In the genomic region with DNA sequence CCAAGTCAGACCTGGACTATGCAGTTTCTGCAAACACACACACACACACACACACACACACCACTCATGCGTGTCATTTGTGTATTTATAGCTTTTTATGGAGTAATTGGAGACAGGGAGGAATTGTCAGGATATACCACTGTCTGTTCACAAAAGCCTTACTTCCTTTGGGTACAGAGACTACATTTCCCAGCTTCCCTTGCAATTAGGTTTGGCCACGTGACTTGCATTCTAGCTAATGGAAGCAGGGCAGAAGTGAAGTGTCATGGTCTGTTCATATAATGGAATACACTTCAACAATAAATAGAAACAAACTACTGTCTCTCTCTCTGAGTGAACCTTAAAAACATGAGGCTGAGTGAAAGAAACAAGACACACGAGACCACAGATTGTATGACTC, we compare ENCODE assay signal across 10 cellular contexts. TPM values are rescaled to one million over a fixed set of nuclear protein-coding genes. Genes with fewer than 3 reads are reported as not detected.
DNase-seq lines count a peak whose midpoint lies in the region; ATAC-seq and TF ChIP-seq lines count a peak whose summit lies in the region.
"Had no signal": no experiment of that assay in that cellular context is flagged by ENCODE, and none has a peak within 500 bp of the region (broad histone marks: within the 10 kb centered on the region; RNA-seq: fewer than 3 reads in every experiment).

No MANE protein-coding gene starts in this region.

- no peak overlapping the region for H3K4me3 Mint-ChIP-seq in CD4-positive, alpha-beta T cell

- H3K9me3 Mint-ChIP-seq in CD4-positive, alpha-beta T cell: no peaks in the 10 kb centered on the region

- no peak for ATAC-seq in CD4-positive, alpha-beta T cell (ENCODE audit: poor library complexity)
- ATAC-seq in GM21367 (IDR thresholded peaks at IDR 0.05; ENCODE audit: unreplicated experiment): no peak

- no peak for TF ChIP-seq CTCF in CD4-positive, alpha-beta T cell (IDR thresholded peaks at IDR 0.05)

- DNase-seq in NCI-H748 (lab: John Stamatoyannopoulos, UW; ENCODE audit: unreplicated experiment) (peak; percentile 32), NCI-H748 treated with DMSO at 0.1 percent for 48 hours (lab: John Stamatoyannopoulos, UW) (no peak), NCI-H2171 treated with DMSO at 0.1 percent for 48 hours (lab: John Stamatoyannopoulos, UW) (peak; percentile 56), fibroblast of gingiva (ENCODE audit: low read depth) (peak; percentile 28), stromal cell of bone marrow (ENCODE audit: low read depth) (peak; percentile 38), DMS114 treated with DMSO at 0.1 percent for 48 hours (lab: John Stamatoyannopoulos, UW; ENCODE audit: unreplicated experiment) (no peak)
- DNase-seq in CD4-positive, alpha-beta T cell: no peak
- DNase-seq: activated gamma-delta T cell had no signal

- POLR2A ChIA-PET in CD4-positive, alpha-beta T cell (lab: Charles Lee): no interaction called here

- H3K36me3 Mint-ChIP-seq in CD4-positive, alpha-beta T cell (ENCODE audit: low read depth): no peaks in the 10 kb centered on the region

- H3K4me1 Mint-ChIP-seq in CD4-positive, alpha-beta T cell (ENCODE audit: low read depth): no peaks in the 10 kb centered on the region

- no peak overlapping the region for H3K27ac ChIP-seq in CD4-positive, alpha-beta T cell (ENCODE audit: low read depth, low read length)
- H3K27ac ChIP-seq: C4-2B had no signal

- no peak overlapping the region for H3K27ac Mint-ChIP-seq in CD4-positive, alpha-beta T cell

- intact Hi-C loops in CD4-positive, alpha-beta T cell (cut with DNase I, micrococcal nuclease): no loop called here

- H3K9me3 ChIP-seq in CD4-positive, alpha-beta T cell (ENCODE audit: control insufficient read depth, low read length): no peaks in the 10 kb centered on the region

- CTCF ChIA-PET in CD4-positive, alpha-beta T cell (lab: Charles Lee): no interaction called here

- H3K27me3 ChIP-seq in CD4-positive, alpha-beta T cell (ENCODE audit: control insufficient read depth, insufficient read depth, low read length): peaks cover 5% of the 10 kb centered on the region

- peaks cover 9% of the 10 kb centered on the region for H3K27me3 Mint-ChIP-seq in CD4-positive, alpha-beta T cell

RNA-seq across cellular contexts. Expression of gene CPXM2, which starts 53.9 kb away (rescaled TPM):
- not detected for total RNA-seq in CD4-positive, alpha-beta T cell

Comparison
In these comparisons a context has a peak if more than half of its experiments do, and no peak if none do; other contexts are left out.
1. DNase-seq: peak in NCI-H748 (single experiment), NCI-H2171 treated with DMSO at 0.1 percent for 48 hours (single experiment), fibroblast of gingiva (single experiment) and stromal cell of bone marrow (single experiment); none in NCI-H748 treated with DMSO at 0.1 percent for 48 hours (single experiment), DMS114 treated with DMSO at 0.1 percent for 48 hours (single experiment) and CD4-positive, alpha-beta T cell (0 of 10).